In genomic region chr1:23692308-23692871, GRCh38 we compare ENCODE assay signal across 8 cellular contexts. TPM values are rescaled to one million over a fixed set of nuclear protein-coding genes. Genes with fewer than 3 reads are reported as not detected.
DNase-seq lines count a peak whose midpoint lies in the region; ATAC-seq and TF ChIP-seq lines count a peak whose summit lies in the region.

No MANE protein-coding gene starts in this region.

- no peaks in the 10 kb centered on the region for H3K9me3 Mint-ChIP-seq in T-helper 2 cell treated with Interferon-gamma antibody and Interleukin-4, amounts not matched to agents 5 μg/mL and 100 μg/mL, for 36 hours

- H3K36me3 ChIP-seq in H7 (replicated peaks; ENCODE audit: control insufficient read depth, insufficient read depth, low read length) (peaks cover 47% of the 10 kb centered on the region), skeletal muscle tissue (ENCODE audit: control insufficient read depth in 3 of 3, insufficient read depth in 3 of 3, low read length in 3 of 3) (peaks cover 35 to 42% (median 40%) of the 10 kb centered on the region in 3 donors)

- peak overlapping the region; percentile 93 for H3K4me3 Mint-ChIP-seq in T-helper 2 cell treated with Interferon-gamma antibody and Interleukin-4, amounts not matched to agents 5 μg/mL and 100 μg/mL, for 36 hours

- H3K4me3 ChIP-seq in H7 (ENCODE audit: insufficient read depth, low read depth, low read length) (peak overlapping the region; percentile 99), foreskin fibroblast (ENCODE audit: low read depth in 1 of 2, low read length in 2 of 2) (peak overlapping the region; percentile 94 to 97), skeletal muscle tissue (ENCODE audit: low read length in 3 of 3) (peak overlapping the region; percentile 96 to 99 (median 98))

- H3K4me1 ChIP-seq in skeletal muscle tissue (ENCODE audit: control insufficient read depth in 3 of 3, insufficient read depth in 3 of 3, low read length in 3 of 3): peaks cover 37 to 53% (median 41%) of the 10 kb centered on the region in 3 donors

- H3K9ac ChIP-seq in skeletal muscle tissue (ENCODE audit: low read depth in 1 of 3, low read length in 3 of 3): peak overlapping the region; percentile 93 to 95 (median 95)

- H3K27me3 ChIP-seq in H7 (ENCODE audit: control insufficient read depth, insufficient read depth, low read length) (no peaks in the 10 kb centered on the region), skeletal muscle tissue (ENCODE audit: control insufficient read depth in 3 of 3, insufficient read depth in 3 of 3, low read length in 3 of 3) (no peaks in the 10 kb centered on the region)

- TF ChIP-seq CTCF in foreskin fibroblast (IDR thresholded peaks at IDR 0.05; ENCODE audit: low read depth, low read length): no peak

- H3K4me1 Mint-ChIP-seq in T-helper 2 cell treated with Interferon-gamma antibody and Interleukin-4, amounts not matched to agents 5 μg/mL and 100 μg/mL, for 36 hours (ENCODE audit: low read depth): peaks cover 35% of the 10 kb centered on the region

- H3K27ac ChIP-seq in skeletal muscle tissue (ENCODE audit: low read depth, low read length): peak overlapping the region; percentile 87

- H3K9me3 ChIP-seq in skeletal muscle tissue (ENCODE audit: control insufficient read depth in 3 of 3, low read length in 3 of 3): no peaks in the 10 kb centered on the region

- H3K27ac Mint-ChIP-seq in T-helper 2 cell treated with Interferon-gamma antibody and Interleukin-4, amounts not matched to agents 5 μg/mL and 100 μg/mL, for 36 hours: peak overlapping the region; percentile 92

- DNase-seq in H7: no peak
- no peak for DNase-seq in T-helper 2 cell treated with Interferon-gamma antibody and Interleukin-4, amounts not matched to agents 5 μg/mL and 100 μg/mL, for 36 hours (ENCODE audit: low spot score)
- peak in 1 of 2 donors; percentile 25 for DNase-seq in foreskin fibroblast
- DNase-seq in NCI-H2107 (lab: John Stamatoyannopoulos, UW): no peak

- no peaks in the 10 kb centered on the region for H3K27me3 Mint-ChIP-seq in T-helper 2 cell treated with Interferon-gamma antibody and Interleukin-4, amounts not matched to agents 5 μg/mL and 100 μg/mL, for 36 hours (ENCODE audit: low read depth)

- ATAC-seq in HG03025 (IDR thresholded peaks at IDR 0.05; ENCODE audit: low FRiP score, unreplicated experiment): no peak
- ATAC-seq in GM18868 (IDR thresholded peaks at IDR 0.05; ENCODE audit: unreplicated experiment): no peak
- no peak for ATAC-seq in GM21367 (IDR thresholded peaks at IDR 0.05; ENCODE audit: unreplicated experiment)

- peaks cover 53% of the 10 kb centered on the region for H3K36me3 Mint-ChIP-seq in T-helper 2 cell treated with Interferon-gamma antibody and Interleukin-4, amounts not matched to agents 5 μg/mL and 100 μg/mL, for 36 hours (ENCODE audit: low read depth)

RNA-seq across cellular contexts. Expression of gene RPL11, which starts 0.8 kb away (rescaled TPM):
- 1,671 and 2,124 TPM in 2 replicates for total RNA-seq in H7 (2014; rRNA removed; shearing (Covaris generic))
- total RNA-seq in skeletal muscle tissue: 1,434 TPM

RNA-seq across cellular contexts. Expression of gene ELOA, which starts 50.9 kb away (rescaled TPM):
- 54.0 and 55.4 TPM in 2 replicates for total RNA-seq in H7 (2014; rRNA removed; shearing (Covaris generic))
- total RNA-seq in skeletal muscle tissue: 14.1 TPM
